In genomic region chr4:65658117-65658516, GRCh38 we compare ENCODE assay signal across 16 cellular contexts. TPM values are rescaled to one million over a fixed set of nuclear protein-coding genes. Genes with fewer than 3 reads are reported as not detected.
DNase-seq lines count a peak whose midpoint lies in the region; ATAC-seq and TF ChIP-seq lines count a peak whose summit lies in the region.
"Had no signal": no experiment of that assay in that cellular context is flagged by ENCODE, and none has a peak within 500 bp of the region (broad histone marks: within the 10 kb centered on the region; RNA-seq: fewer than 3 reads in every experiment).

No MANE protein-coding gene starts in this region.

- H3K4me1 ChIP-seq in HUES48 (ENCODE audit: control insufficient read depth, insufficient read depth, low read length) (peaks cover 58% of the 10 kb centered on the region), left lung (no peaks in the 10 kb centered on the region)

- TF ChIP-seq CTCF in left lung (IDR thresholded peaks at IDR 0.05): no peak

- H3K9me3 ChIP-seq in HUES48 (ENCODE audit: control insufficient read depth, insufficient read depth, low read length): no peaks in the 10 kb centered on the region
- no peaks in the 10 kb centered on the region for H3K9me3 ChIP-seq in left lung
- H3K9me3 ChIP-seq: SK-N-SH had no signal

- peak; percentile 99 for ATAC-seq in left lung

- intact Hi-C loops in left lung (cut with DNase I): no loop called here

- no peak overlapping the region for H3K9ac ChIP-seq in HUES48 (ENCODE audit: low read depth, low read length)
- H3K9ac ChIP-seq: SK-N-SH had no signal

- DNase-seq in DMS79 treated with DMSO at 0.1 percent for 48 hours (lab: John Stamatoyannopoulos, UW) (peak; percentile 17), NCI-H510A (lab: John Stamatoyannopoulos, UW) (peak; percentile 7), left lung (no peak), GM19240 (ENCODE audit: insufficient read length, low spot score) (no peak), NCI-H146 (lab: John Stamatoyannopoulos, UW) (no peak), NOMO-1 treated with dmso at 0.1 percent for 144 hours (lab: John Stamatoyannopoulos, UW; ENCODE audit: unreplicated experiment) (no peak)
- DNase-seq in activated CD4-positive, alpha-beta T cell treated with anti-CD3 and anti-CD28 coated beads for 48 hours: no peak
- DNase-seq: Calu3; CD4-positive, CD25-positive, alpha-beta regulatory T cell; H7; Kasumi-1; NCI-H2227 treated with DMSO at 0.1 percent for 48 hours; NCI-H748 treated with DMSO at 0.1 percent for 48 hours; SK-N-SH had no signal

- H3K27me3 ChIP-seq in HUES48 (ENCODE audit: control insufficient read depth, insufficient read depth, low read length) (no peaks in the 10 kb centered on the region), left lung (peaks cover 0 to 9% of the 10 kb centered on the region in 2 donors)

- H3K27ac ChIP-seq in HUES48 (ENCODE audit: low read depth, low read length): peak overlapping the region; percentile 76
- H3K27ac ChIP-seq in left lung: no peak overlapping the region

- H3K4me3 ChIP-seq in HUES48 (ENCODE audit: low read depth, low read length) (no peak overlapping the region), left lung (no peak overlapping the region)

- H3K36me3 ChIP-seq in HUES48 (ENCODE audit: control insufficient read depth, insufficient read depth, low read length): no peaks in the 10 kb centered on the region
- no peaks in the 10 kb centered on the region for H3K36me3 ChIP-seq in left lung

RNA-seq across cellular contexts. Expression of gene EPHA5, which starts 12.2 kb away (rescaled TPM):
- total RNA-seq in left lung: not detected
- total RNA-seq: Calu3; CD4-positive, CD25-positive, alpha-beta regulatory T cell; T-helper 1 cell treated with Interleukin-12 subunit alpha and Interleukin-12 subunit beta and Interleukin-4 antibody, amounts not matched to agents 30 ng/mL and 1 ng/mL, for 36 hours had no signal

Comparison
In these comparisons a context has a peak if more than half of its experiments do, and no peak if none do; other contexts are left out.
1. DNase-seq: peak in DMS79 treated with DMSO at 0.1 percent for 48 hours (single experiment) and NCI-H510A (single experiment); none in left lung (0 of 2), GM19240 (single experiment), NCI-H146 (single experiment), NOMO-1 treated with dmso at 0.1 percent for 144 hours (single experiment) and activated CD4-positive, alpha-beta T cell treated with anti-CD3 and anti-CD28 coated beads for 48 hours (single experiment).